ENCODE assay signal across 15 cellular contexts in the genomic region with DNA sequence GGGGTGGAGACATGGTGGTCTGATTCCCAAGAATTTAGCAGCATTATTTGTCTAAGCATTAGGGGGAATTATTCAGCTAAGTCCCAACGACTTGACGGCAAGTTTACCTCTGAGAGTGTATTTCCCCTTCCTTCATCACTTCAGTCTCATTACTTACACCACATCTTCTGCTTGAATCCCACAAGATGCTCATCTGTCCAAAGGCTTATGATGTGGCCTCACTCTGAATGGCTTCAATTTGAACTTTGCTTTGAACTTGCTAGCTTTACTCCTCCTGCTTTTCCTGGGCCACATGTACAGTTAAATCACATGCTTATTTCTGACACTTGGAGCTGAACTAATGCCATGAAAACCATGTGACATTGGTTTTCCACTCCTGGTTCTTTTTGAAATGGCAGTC.
"Had no signal": no experiment of that assay in that cellular context is flagged by ENCODE, and none has a peak within 500 bp of the region (broad histone marks: within the 10 kb centered on the region; RNA-seq: fewer than 3 reads in every experiment).

No MANE protein-coding gene starts in this region.

- H3K27ac Mint-ChIP-seq: endodermal cell, nephron progenitor cell, progenitor cell of endocrine pancreas had no signal

- H3K27me3 Mint-ChIP-seq: progenitor cell of endocrine pancreas had no signal

- H3K4me3 ChIP-seq: dorsolateral prefrontal cortex, skin epidermis, suprapubic skin had no signal

- H3K27me3 ChIP-seq: dorsolateral prefrontal cortex, suprapubic skin had no signal

- DNase-seq: activated CD4-positive, alpha-beta T cell treated with anti-CD3 and anti-CD28 coated beads for 48 hours; dorsolateral prefrontal cortex; endodermal cell; head of caudate nucleus; mesenchymal stem cell; nephron progenitor cell; right cardiac atrium; stimulated activated CD4-positive, alpha-beta T cell treated with anti-CD3 and anti-CD28 coated beads, Interleukin-15, amount 100 ng/mL, for 24 hours; stimulated activated CD4-positive, alpha-beta T cell treated with anti-CD3 and anti-CD28 coated beads, Interleukin-4, amount 100 ng/mL, for 1 hour; stimulated activated naive CD4-positive, alpha-beta T cell; trophoblast cell had no signal

- H3K36me3 ChIP-seq: suprapubic skin had no signal

- H3K4me3 Mint-ChIP-seq: endodermal cell, nephron progenitor cell had no signal

- H3K9me3 Mint-ChIP-seq: nephron progenitor cell had no signal

- ATAC-seq: right cardiac atrium, SK-N-SH treated with all-trans-retinoic acid at 6 μM for 48 hours had no signal

- H3K9me3 ChIP-seq: suprapubic skin had no signal
